In genomic region chr1:188514917-188515316, GRCh38 we compare ENCODE assay signal across 21 cellular contexts.
"Had no signal": no experiment of that assay in that cellular context is flagged by ENCODE, and none has a peak within 500 bp of the region (broad histone marks: within the 10 kb centered on the region; RNA-seq: fewer than 3 reads in every experiment).

No MANE protein-coding gene starts in this region.

- H3K9me3 ChIP-seq: colonic mucosa, esophagus muscularis mucosa, left ventricle myocardium inferior, testis, vagina had no signal

- ATAC-seq: activated T-cell treated with anti-CD3 and anti-CD28 coated beads, Interleukin-2, amount 50 U/mL, for 72 hours; naive thymus-derived CD4-positive, alpha-beta T cell had no signal

- H3K27ac ChIP-seq: colonic mucosa, dorsolateral prefrontal cortex, esophagus muscularis mucosa, left ventricle myocardium inferior, testis, vagina had no signal

- H3K4me3 Mint-ChIP-seq: activated naive CD4-positive, alpha-beta T cell treated with anti-CD3 and anti-CD28 coated beads for 36 hours; activated naive CD8-positive, alpha-beta T cell treated with anti-CD3 and anti-CD28 coated beads, Interleukin-2, amount 10 ng/mL, durations not matched to agents 7 days and 5 days; activated T-cell treated with anti-CD3 and anti-CD28 coated beads, Interleukin-2, amount 50 U/mL, for 72 hours; naive thymus-derived CD4-positive, alpha-beta T cell; neural crest cell; type B pancreatic cell had no signal

- H3K27ac Mint-ChIP-seq: activated naive CD4-positive, alpha-beta T cell treated with anti-CD3 and anti-CD28 coated beads for 36 hours; activated naive CD8-positive, alpha-beta T cell treated with anti-CD3 and anti-CD28 coated beads, Interleukin-2, amount 10 ng/mL, durations not matched to agents 7 days and 5 days; activated T-cell treated with anti-CD3 and anti-CD28 coated beads, Interleukin-2, amount 50 U/mL, for 72 hours; naive thymus-derived CD4-positive, alpha-beta T cell; type B pancreatic cell had no signal

- H3K9me3 Mint-ChIP-seq: neural crest cell, type B pancreatic cell had no signal

- H3K36me3 ChIP-seq: colonic mucosa, esophagus muscularis mucosa, left ventricle myocardium inferior, vagina had no signal

- H3K27me3 ChIP-seq: colonic mucosa, dorsolateral prefrontal cortex, esophagus muscularis mucosa, testis, vagina had no signal

- H3K4me3 ChIP-seq: colonic mucosa, dorsolateral prefrontal cortex, esophagus muscularis mucosa, left ventricle myocardium inferior, testis, vagina had no signal

- H3K4me1 Mint-ChIP-seq: activated naive CD8-positive, alpha-beta T cell treated with anti-CD3 and anti-CD28 coated beads, Interleukin-2, amount 10 ng/mL, durations not matched to agents 7 days and 5 days; naive thymus-derived CD4-positive, alpha-beta T cell; neural crest cell had no signal

- H3K27me3 Mint-ChIP-seq: activated naive CD8-positive, alpha-beta T cell treated with anti-CD3 and anti-CD28 coated beads, Interleukin-2, amount 10 ng/mL, durations not matched to agents 7 days and 5 days; naive thymus-derived CD4-positive, alpha-beta T cell; type B pancreatic cell had no signal

- H3K36me3 Mint-ChIP-seq: activated naive CD8-positive, alpha-beta T cell treated with anti-CD3 and anti-CD28 coated beads, Interleukin-2, amount 10 ng/mL, durations not matched to agents 7 days and 5 days; naive thymus-derived CD4-positive, alpha-beta T cell; type B pancreatic cell had no signal

- DNase-seq: activated CD4-positive, alpha-beta T cell treated with anti-CD3 and anti-CD28 coated beads for 4 hours; activated CD4-positive, alpha-beta T cell treated with anti-CD3 and anti-CD28 coated beads, Interleukin-2, amount 50 U/mL, for 48 hours; activated CD4-positive, CD25-positive, alpha-beta regulatory T cell; activated effector memory CD4-positive, alpha-beta T cell treated with Interleukin-2 at 50 U/mL for 16 hours; activated naive CD4-positive, alpha-beta T cell treated with anti-CD3 and anti-CD28 coated beads for 36 hours; activated naive CD8-positive, alpha-beta T cell treated with anti-CD3 and anti-CD28 coated beads, Interleukin-2, amount 10 ng/mL, durations not matched to agents 7 days and 5 days; activated T-cell treated with anti-CD3 and anti-CD28 coated beads, Interleukin-2, amount 50 U/mL, for 72 hours; amniotic stem cell; colonic mucosa; dorsolateral prefrontal cortex; hippocampal formation; left ventricle myocardium inferior; naive thymus-derived CD4-positive, alpha-beta T cell; stimulated activated CD4-positive, alpha-beta T cell treated with anti-CD3 and anti-CD28 coated beads, Interleukin-2, amount 100 ng/mL, for 48 hours; stimulated activated CD8-positive, alpha-beta memory T cell treated with anti-CD3 and anti-CD28 coated beads, Interleukin-4, amount 100 ng/mL, for 48 hours; stimulated activated naive CD4-positive, alpha-beta T cell; testis had no signal

- H3K4me1 ChIP-seq: colonic mucosa, esophagus muscularis mucosa, left ventricle myocardium inferior, testis, vagina had no signal
